In genomic region chr6:118551063-118551672, GRCh38 we compare ENCODE assay signal across 8 cellular contexts. TPM values are rescaled to one million over a fixed set of nuclear protein-coding genes. Genes with fewer than 3 reads are reported as not detected.
DNase-seq lines count a peak whose midpoint lies in the region; ATAC-seq, FAIRE-seq and TF ChIP-seq lines count a peak whose summit lies in the region.

No MANE protein-coding gene starts in this region.

- POLR2A ChIA-PET in GM12878 (lab: Charles Lee): no interaction called here

- CTCF ChIA-PET in GM12878 (lab: Yijun Ruan, JAX): interaction anchor here (0.8 to 2.2 kb wide), 5 partner anchors 14 to 250 kb away, joined by 3 to 12 read pairs (median 3); no protein-coding TSS in a partner anchor

- no peaks in the 10 kb centered on the region; a peak in 1 of 4 replicates for H3K36me3 ChIP-seq in GM12878 (ENCODE audit: control insufficient read depth in 2 of 2, insufficient read depth in 2 of 2, low read length in 1 of 2)

- H2AFZ ChIP-seq in GM12878 (ENCODE audit: control insufficient read depth, low read depth, low read length): peak overlapping the region; percentile 18; the same call in 1 of the 2 replicates

- ATAC-seq in GM19043 (IDR thresholded peaks at IDR 0.05; ENCODE audit: low read depth, unreplicated experiment): peak; percentile 94
- ATAC-seq in HG03280 (IDR thresholded peaks at IDR 0.05; ENCODE audit: unreplicated experiment): peak; percentile 94
- peak; percentile 93 for ATAC-seq in GM12878
- ATAC-seq in stimulated activated naive B cell treated with anti-CD40 and anti-IgM and Interleukin-4, amounts not matched to agents 10 μg/mL and 1 μg/mL and 100 μg/mL, for 72 hours (replicated peaks): peak; percentile 75 to 82

- H3K4me3 ChIP-seq in GM12878: no peak overlapping the region

- DNase-seq in DMS 273 treated with DMSO at 0.1 percent for 48 hours (lab: John Stamatoyannopoulos, UW) (peak; percentile 57), NCI-H526 (lab: John Stamatoyannopoulos, UW) (peak; percentile 18 to 72), GM12878 (ENCODE audit: low read depth, low spot score) (no peak), inferior parietal cortex (ENCODE audit: extremely low spot score) (peak; percentile 61), HK-2 (ENCODE audit: unreplicated experiment) (no peak)
- no peak for DNase-seq in stimulated activated naive B cell treated with anti-CD40 and anti-IgM and Interleukin-4, amounts not matched to agents 10 μg/mL and 1 μg/mL and 100 μg/mL, for 72 hours

- H3K27me3 ChIP-seq in GM12878 (replicated peaks in 1 of 2; ENCODE audit: control insufficient read depth in 2 of 2, insufficient read depth in 2 of 2, low read length in 1 of 2): no peaks in the 10 kb centered on the region

- TF ChIP-seq CTCF in GM12878 (IDR thresholded peaks at IDR 0.05 in 2 of 3, conservative IDR thresholded peaks at IDR 0.05 in 1 of 3; ENCODE audit: control insufficient read depth in 2 of 3, extremely low read depth in 1 of 3, insufficient read depth in 1 of 3, low read depth in 3 of 3, low read length in 3 of 3): peak; percentile 49 to 72 (median 52); a peak in 5 of 6 replicates

- H3K27ac ChIP-seq in GM12878 (ENCODE audit: control insufficient read depth, insufficient read depth): no peak overlapping the region

- H3K4me3 Mint-ChIP-seq in stimulated activated naive B cell treated with anti-CD40 and anti-IgM and Interleukin-4, amounts not matched to agents 10 μg/mL and 1 μg/mL and 100 μg/mL, for 72 hours: no peak overlapping the region

- SMC1A ChIA-PET in GM12878 (lab: Charles Lee; ENCODE audit: uncharacterized antibody, unreplicated experiment): interaction anchor here (0.9 to 1.1 kb wide), 4 partner anchors 9 to 20 kb away, joined by 3 read pairs; no protein-coding TSS in a partner anchor

- peaks cover 4 to 7% of the 10 kb centered on the region in 2 donors for H3K4me1 Mint-ChIP-seq in stimulated activated naive B cell treated with anti-CD40 and anti-IgM and Interleukin-4, amounts not matched to agents 10 μg/mL and 1 μg/mL and 100 μg/mL, for 72 hours

- no peaks in the 10 kb centered on the region for H3K9me3 Mint-ChIP-seq in stimulated activated naive B cell treated with anti-CD40 and anti-IgM and Interleukin-4, amounts not matched to agents 10 μg/mL and 1 μg/mL and 100 μg/mL, for 72 hours

- BruUV-seq in GM12878 (replicated peaks; lab: Mats Ljungman, UMichigan): no TSS peak

- TF ChIP-seq RAD21 in GM12878 (IDR thresholded peaks at IDR 0.05; ENCODE audit: insufficient read depth, low read depth, low read length): peak; percentile 85

- no peak overlapping the region for H3K4me2 ChIP-seq in GM12878 (ENCODE audit: control insufficient read depth, insufficient read depth)

- no peaks in the 10 kb centered on the region for H3K9me3 ChIP-seq in GM12878 (replicated peaks; ENCODE audit: control insufficient read depth, insufficient read depth, low read length)

- peak; percentile 83 for FAIRE-seq in GM12878 (lab: Jason Lieb, UNC)

- no peaks in the 10 kb centered on the region for H3K4me1 ChIP-seq in GM12878 (ENCODE audit: control insufficient read depth, insufficient read depth, low read length)

- 38% methylated on average over 2 of the region's 2 CpGs for WGBS in GM12878 (ENCODE audit: insufficient coverage, insufficient replicate concordance, low lambda C conversion rate, missing lambda C conversion rate)

- in situ Hi-C loops in GM12878 (cut with MboI): no loop called here

- no peak for TF ChIP-seq EP300 in GM12878 (IDR thresholded peaks at IDR 0.05; ENCODE audit: borderline replicate concordance in 1 of 2, control insufficient read depth in 1 of 2, low read depth in 2 of 2, low read length in 2 of 2)

- no peaks in the 10 kb centered on the region for H3K79me2 ChIP-seq in GM12878 (ENCODE audit: control insufficient read depth, insufficient read depth, low read length)

- H3K27me3 Mint-ChIP-seq in stimulated activated naive B cell treated with anti-CD40 and anti-IgM and Interleukin-4, amounts not matched to agents 10 μg/mL and 1 μg/mL and 100 μg/mL, for 72 hours: no peaks in the 10 kb centered on the region

- intact Hi-C loops in GM12878 (cut with micrococcal nuclease; ENCODE audit: unreplicated experiment): loop anchor here (1.0 to 10.0 kb wide), 4 partner anchors 267 to 1206 kb away; no protein-coding TSS in a partner anchor

- peak overlapping the region; percentile 47 for H3K27ac Mint-ChIP-seq in stimulated activated naive B cell treated with anti-CD40 and anti-IgM and Interleukin-4, amounts not matched to agents 10 μg/mL and 1 μg/mL and 100 μg/mL, for 72 hours

- TF ChIP-seq POLR2A in GM12878 (IDR thresholded peaks at IDR 0.05; ENCODE audit: low read depth, low read length): no peak

- peaks cover 11 to 12% of the 10 kb centered on the region in 2 donors for H3K36me3 Mint-ChIP-seq in stimulated activated naive B cell treated with anti-CD40 and anti-IgM and Interleukin-4, amounts not matched to agents 10 μg/mL and 1 μg/mL and 100 μg/mL, for 72 hours

- RAD21 ChIA-PET in GM12878 (lab: Charles Lee; ENCODE audit: unreplicated experiment): interaction anchor here (0.9 kb wide), 1 partner anchor 14 kb away, joined by 3 read pairs; no protein-coding TSS in a partner anchor

- no peak overlapping the region for H3K9ac ChIP-seq in GM12878 (ENCODE audit: control insufficient read depth, insufficient read depth, low read length)

- H4K20me1 ChIP-seq in GM12878 (ENCODE audit: control insufficient read depth, insufficient read depth): no peaks in the 10 kb centered on the region

TF ChIP-seq in GM12878, 131 proteins besides CTCF, POLR2A, EP300 and RAD21:
- no peak for TF ChIP-seq POU2F2 (IDR thresholded peaks at IDR 0.05; ENCODE audit: borderline replicate concordance, low read depth, low read length)
- TF ChIP-seq IRF5 (IDR thresholded peaks at IDR 0.05; ENCODE audit: borderline replicate concordance): no peak
- TF ChIP-seq SMC3 (IDR thresholded peaks at IDR 0.05; ENCODE audit: borderline replicate concordance, low read length): peak; percentile 70; the same call in 1 of the 2 replicates
- TF ChIP-seq NR2F1 (conservative IDR thresholded peaks at IDR 0.05): no peak
- no peak for TF ChIP-seq BCL3 (IDR thresholded peaks at IDR 0.05; ENCODE audit: borderline replicate concordance, insufficient read depth, low read depth, low read length, poor library complexity, severe bottlenecking)
- TF ChIP-seq ZNF24 (IDR thresholded peaks at IDR 0.05): no peak
- no peak for TF ChIP-seq CBX3 (IDR thresholded peaks at IDR 0.05; ENCODE audit: borderline replicate concordance, low read depth)
- no peak for TF ChIP-seq ATF7 (IDR thresholded peaks at IDR 0.05; ENCODE audit: low read depth)
- TF ChIP-seq FOXK2 (IDR thresholded peaks at IDR 0.05): no peak
- no peak for TF ChIP-seq ATF3 (IDR thresholded peaks at IDR 0.05; ENCODE audit: borderline replicate concordance, extremely low read depth, low read depth, low read length)
- TF ChIP-seq ZNF384 (IDR thresholded peaks at IDR 0.05; ENCODE audit: borderline replicate concordance, low read depth, low read length): peak; percentile 60
- TF ChIP-seq NFYA (IDR thresholded peaks at IDR 0.05; ENCODE audit: borderline replicate concordance, low read depth, low read length): no peak

RNA-seq across cellular contexts. Expression of gene PLN, which starts 3.1 kb away (rescaled TPM):
- total RNA-seq in GM12878 (2013; cell fraction: nucleolus; rRNA removed): not detected in 2 replicates
- total RNA-seq in GM12878 (2014; rRNA removed) (not detected in 2 replicates), GM12878 (2014; rRNA removed; fragmentation: Illumina TruSeq; extraction: Trizol) (not detected in 2 replicates), GM12878 (2021) (not detected in 2 replicates)
- not detected for polyA plus RNA-seq in GM12878 (2011; ENCODE audit: low read depth)
- polyA plus RNA-seq in GM12878 (2011; rRNA removed) (not detected in 2 replicates), GM12878 (2014; fragmentation: Illumina TruSeq; extraction: Trizol) (not detected in 2 replicates), GM12878 (2014; fragmentation: Nextera tagmentation; extraction: Ambion mirVana) (not detected), GM12878 (2014; rRNA removed) (not detected in 2 replicates), GM12878 (2016; fragmentation: Nextera tagmentation; extraction: Ambion mirVana) (under 1 TPM; 0.16 to 0.44 TPM)
- polyA plus RNA-seq in GM12878 (2011; cell fraction: cytosol; rRNA removed): not detected in 2 replicates
- not detected in 2 replicates for polyA plus RNA-seq in GM12878 (2011; cell fraction: nucleus; rRNA removed)
- polyA plus RNA-seq in GM12878 (2012): 0.06 TPM in 1 of 2 replicates, not detected in the other
- not detected in 2 replicates for polyA minus RNA-seq in GM12878 (2011; rRNA and poly(A)+ RNA removed)
- polyA minus RNA-seq in GM12878 (2011; cell fraction: cytosol; rRNA and poly(A)+ RNA removed): not detected in 2 replicates
- polyA minus RNA-seq in GM12878 (2011; cell fraction: nucleus; rRNA and poly(A)+ RNA removed): 0.12 TPM in 1 of 2 replicates, not detected in the other

Comparison
In these comparisons a context has a peak if more than half of its experiments do, and no peak if none do; other contexts are left out.
1. DNase-seq: peak in DMS 273 treated with DMSO at 0.1 percent for 48 hours (single experiment), NCI-H526 (2 of 2) and inferior parietal cortex (single experiment); none in GM12878 (single experiment), stimulated activated naive B cell treated with anti-CD40 and anti-IgM and Interleukin-4, amounts not matched to agents 10 μg/mL and 1 μg/mL and 100 μg/mL, for 72 hours (single experiment) and HK-2 (single experiment).
2. Peak in every context shown above with its lines, with median percentiles within 50 percentile points of each other: ATAC-seq.